ENCODE assay signal across 8 cellular contexts in the genomic region with DNA sequence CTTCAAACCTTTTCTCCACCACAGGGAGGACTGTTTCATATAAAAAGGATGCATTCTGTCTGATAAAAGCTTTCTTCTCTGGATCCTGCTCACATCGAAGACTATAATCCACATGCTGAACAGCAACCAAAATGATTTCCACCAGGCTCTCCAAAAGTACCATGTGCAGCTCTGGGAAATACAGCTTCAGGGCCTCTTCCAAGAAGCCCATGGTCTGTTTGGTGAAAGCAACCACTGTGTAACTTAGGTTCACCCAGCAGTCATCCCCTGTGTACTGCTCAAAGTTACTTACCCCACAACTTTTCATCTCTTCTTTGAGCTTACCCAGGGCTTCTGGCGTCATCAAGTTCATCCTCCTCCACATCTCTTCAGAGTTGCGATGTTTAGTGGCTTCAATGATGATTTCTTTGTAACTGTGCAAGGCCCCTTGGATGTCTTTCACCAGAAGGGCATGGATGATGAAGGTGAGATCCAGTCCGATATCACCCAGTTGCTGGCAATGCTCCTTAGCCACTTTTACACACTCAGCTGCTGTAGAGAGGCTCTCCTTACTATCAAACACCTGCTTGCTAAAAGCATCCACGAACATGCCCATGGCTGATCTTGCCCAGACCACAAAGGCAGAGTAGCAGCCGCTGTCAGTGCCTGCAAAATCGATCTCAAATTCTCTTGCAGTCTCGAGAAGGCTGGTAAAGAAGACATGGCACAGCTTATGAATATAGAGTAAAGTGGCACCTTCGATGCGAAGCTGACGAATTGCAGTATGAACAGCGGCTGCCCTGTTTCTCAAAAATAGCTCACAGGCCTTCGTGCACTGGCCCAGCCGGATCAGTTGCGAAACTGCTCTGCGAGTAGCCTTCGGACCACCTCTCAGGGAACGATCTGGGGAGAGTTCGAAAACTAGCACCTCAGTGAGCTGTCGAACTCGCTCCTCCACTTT. TPM values are rescaled to one million over a fixed set of nuclear protein-coding genes. Genes with fewer than 3 reads are reported as not detected.
DNase-seq lines count a peak whose midpoint lies in the region; TF ChIP-seq lines count a peak whose summit lies in the region.

No MANE protein-coding gene starts in this region.

- H3K27me3 ChIP-seq in GM06990 (replicated peaks; ENCODE audit: control insufficient read depth, insufficient read depth, low read length): no peaks in the 10 kb centered on the region
- H3K27me3 ChIP-seq in esophagus (ENCODE audit: control insufficient read depth in 1 of 2, insufficient read depth in 2 of 2, low read length in 2 of 2): no peaks in the 10 kb centered on the region
- no peaks in the 10 kb centered on the region for H3K27me3 ChIP-seq in prostate gland (replicated peaks; ENCODE audit: insufficient read depth)

- intact Hi-C loops in prostate gland (cut with DNase I): loop anchor here (5.0 kb wide), 3 partner anchors 86 to 191 kb away; partner anchors contain the start of genes EGLN1, GNPAT and TSNAX

- peak overlapping the region; percentile 97 for H3K4me3 ChIP-seq in GM06990 (replicated peaks; ENCODE audit: low read depth, low read length)
- peak overlapping the region; percentile 79 to 84 for H3K4me3 ChIP-seq in esophagus (ENCODE audit: low read depth in 1 of 2, low read length in 2 of 2)
- H3K4me3 ChIP-seq in prostate gland: peak overlapping the region; percentile 70 to 77

- TF ChIP-seq CTCF in GM06990 (IDR thresholded peaks at IDR 0.05; ENCODE audit: insufficient read depth, low read length, poor library complexity, severe bottlenecking) (no peak), prostate gland (IDR thresholded peaks at IDR 0.05) (no peak)

- H3K36me3 ChIP-seq in GM06990 (ENCODE audit: control insufficient read depth, insufficient read depth, low read length): peaks cover 3% of the 10 kb centered on the region; the same call in 1 of the 2 replicates
- peaks cover 0 to 2% of the 10 kb centered on the region in 2 donors for H3K36me3 ChIP-seq in esophagus (ENCODE audit: control insufficient read depth in 2 of 2, insufficient read depth in 2 of 2, low read length in 1 of 2)
- H3K36me3 ChIP-seq in prostate gland: no peaks in the 10 kb centered on the region

- 48 to 66% methylated on average over 21 of the region's 21 CpGs for WGBS in esophagus, 2 donors
- WGBS in prostate gland: 52% methylated on average over 21 of the region's 21 CpGs

- H3K9me3 ChIP-seq in esophagus (ENCODE audit: control insufficient read depth in 2 of 2, insufficient read depth in 1 of 2, low read depth in 1 of 2, low read length in 1 of 2): no peaks in the 10 kb centered on the region
- H3K9me3 ChIP-seq in prostate gland: no peaks in the 10 kb centered on the region

- peak overlapping the region in 1 of 2 donors; percentile 3 for H3K27ac ChIP-seq in esophagus (ENCODE audit: low read depth in 2 of 2, low read length in 1 of 2)
- H3K27ac ChIP-seq in prostate gland: no peak overlapping the region

- TF ChIP-seq POLR2A in prostate gland (IDR thresholded peaks at IDR 0.05): no peak

- no peak for DNase-seq in GM06990 (ENCODE audit: extremely low read depth, insufficient read length)
- peak; percentile 29 for DNase-seq in OCI-M1 (lab: John Stamatoyannopoulos, UW)
- DNase-seq in prostate gland (ENCODE audit: low spot score): no peak
- no peak for DNase-seq in NCI-H146 treated with DMSO at 0.1 percent for 48 hours (lab: John Stamatoyannopoulos, UW; ENCODE audit: unreplicated experiment)
- no peak for DNase-seq in NCI-H1092 (lab: John Stamatoyannopoulos, UW)
- no peak for DNase-seq in pons (ENCODE audit: low spot score)
- no peak for DNase-seq in activated CD8-positive, alpha-beta memory T cell treated with anti-CD3 and anti-CD28 coated beads, Interleukin-2, amount 50 U/mL, for 48 hours

- H3K4me1 ChIP-seq in esophagus (ENCODE audit: control insufficient read depth in 2 of 2, insufficient read depth in 2 of 2, low read length in 1 of 2) (peaks cover 11 to 18% of the 10 kb centered on the region in 2 donors), prostate gland (replicated peaks) (peaks cover 7% of the 10 kb centered on the region)

RNA-seq across cellular contexts. Expression of gene EXOC8, which starts 1.7 kb away (rescaled TPM):
- 1 to 10 TPM; 3.0 to 3.6 TPM for polyA plus RNA-seq in esophagus
- 10 to 100 TPM; 11.9 to 14.8 TPM for total RNA-seq in prostate gland

RNA-seq across cellular contexts. Expression of gene SPRTN, which starts 2.2 kb away (rescaled TPM):
- 1 to 10 TPM; 3.7 to 5.0 TPM for polyA plus RNA-seq in esophagus
- 10 to 100 TPM; 10.8 to 23.4 TPM for total RNA-seq in prostate gland
